In the genomic region with DNA sequence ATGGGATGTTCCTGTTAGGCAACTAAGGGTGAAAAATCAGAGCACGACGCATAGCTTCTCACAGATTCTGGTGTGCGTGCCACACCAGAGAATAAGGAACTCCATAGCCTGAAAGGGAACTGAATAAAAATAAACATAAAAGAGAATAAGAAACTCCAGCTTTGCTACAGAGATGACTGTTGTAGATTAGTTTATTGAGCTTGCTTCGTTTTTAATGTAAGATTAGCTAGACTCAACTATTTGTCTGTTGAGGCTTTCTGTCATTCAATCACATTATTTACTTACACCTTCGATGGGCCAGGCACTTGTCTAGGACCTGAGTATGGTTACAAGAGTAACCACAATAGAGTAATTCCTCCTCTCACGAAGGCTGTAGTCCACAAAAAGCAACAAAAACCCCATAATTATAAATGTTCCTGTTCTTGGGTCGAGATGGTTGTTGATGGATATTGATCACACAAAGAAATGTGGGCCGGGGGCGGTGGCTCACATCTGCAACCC, we compare ENCODE assay signal across 8 cellular contexts. TPM values are rescaled to one million over a fixed set of nuclear protein-coding genes. Genes with fewer than 3 reads are reported as not detected.
DNase-seq lines count a peak whose midpoint lies in the region; ATAC-seq and TF ChIP-seq lines count a peak whose summit lies in the region.

No MANE protein-coding gene starts in this region.

- H3K4me1 ChIP-seq in left lung (peaks cover 10 to 44% of the 10 kb centered on the region in 2 donors), tibial nerve (peaks cover 0 to 37% (median 15%) of the 10 kb centered on the region in 4 donors)

- POLR2A ChIA-PET in activated CD8-positive, alpha-beta T cell treated with anti-CD3 and anti-CD28 coated beads for 36 hours (lab: Charles Lee) = interaction anchor here (0.6 to 9.1 kb wide), 17 partner anchors 11 to 523 kb away, joined by 3 to 179 read pairs (median 5); partner anchors contain the start of genes CLIP1, DENR, KNTC1 and RSRC2

- no peaks in the 10 kb centered on the region for H3K9me3 Mint-ChIP-seq in activated naive CD4-positive, alpha-beta T cell treated with anti-CD3 and anti-CD28 coated beads for 36 hours
- H3K9me3 Mint-ChIP-seq in activated CD8-positive, alpha-beta T cell treated with anti-CD3 and anti-CD28 coated beads for 36 hours = no peaks in the 10 kb centered on the region

- TF ChIP-seq EP300 in tibial nerve (IDR thresholded peaks at IDR 0.05) = no peak

- H3K36me3 ChIP-seq in left lung (peaks cover 6 to 50% of the 10 kb centered on the region in 2 donors), tibial nerve (peaks cover 0 to 46% (median 16%) of the 10 kb centered on the region in 3 donors)

- H3K4me3 ChIP-seq in left lung (peak overlapping the region in 1 of 2 donors; percentile 84), tibial nerve (peak overlapping the region; percentile 35 to 93 (median 78))

- peaks cover 37% of the 10 kb centered on the region for H3K4me1 Mint-ChIP-seq in activated naive CD4-positive, alpha-beta T cell treated with anti-CD3 and anti-CD28 coated beads for 36 hours (ENCODE audit: low read depth)
- peaks cover 29% of the 10 kb centered on the region for H3K4me1 Mint-ChIP-seq in activated CD8-positive, alpha-beta T cell treated with anti-CD3 and anti-CD28 coated beads for 36 hours (ENCODE audit: low read depth)

- H3K27ac Mint-ChIP-seq in activated naive CD4-positive, alpha-beta T cell treated with anti-CD3 and anti-CD28 coated beads for 36 hours = peak overlapping the region; percentile 97
- peak overlapping the region; percentile 97 for H3K27ac Mint-ChIP-seq in activated CD8-positive, alpha-beta T cell treated with anti-CD3 and anti-CD28 coated beads for 36 hours

- intact Hi-C loops in activated naive CD4-positive, alpha-beta T cell treated with anti-CD3 and anti-CD28 coated beads for 36 hours (cut with micrococcal nuclease) = loop anchor here (1.0 to 2.0 kb wide), 9 partner anchors 26 to 699 kb away; partner anchors contain the start of genes DENR, DIABLO, KNTC1 and VPS33A
- intact Hi-C loops in activated CD8-positive, alpha-beta T cell treated with anti-CD3 and anti-CD28 coated beads for 36 hours (cut with micrococcal nuclease) = no loop called here
- intact Hi-C loops in left lung (cut with DNase I) = no loop called here

- no peaks in the 10 kb centered on the region for H3K9me3 ChIP-seq in left lung
- no peaks in the 10 kb centered on the region for H3K9me3 ChIP-seq in tibial nerve

- H3K27me3 ChIP-seq in left lung (no peaks in the 10 kb centered on the region), tibial nerve (no peaks in the 10 kb centered on the region)

- no peak for TF ChIP-seq POLR2A in tibial nerve (IDR thresholded peaks at IDR 0.05)

- no peak for TF ChIP-seq CTCF in activated CD8-positive, alpha-beta T cell treated with anti-CD3 and anti-CD28 coated beads for 36 hours (IDR thresholded peaks at IDR 0.05)
- TF ChIP-seq CTCF in left lung (IDR thresholded peaks at IDR 0.05) (no peak), tibial nerve (IDR thresholded peaks at IDR 0.05) (no peak)

- peaks cover 44% of the 10 kb centered on the region for H3K36me3 Mint-ChIP-seq in activated naive CD4-positive, alpha-beta T cell treated with anti-CD3 and anti-CD28 coated beads for 36 hours (ENCODE audit: low read depth)
- H3K36me3 Mint-ChIP-seq in activated CD8-positive, alpha-beta T cell treated with anti-CD3 and anti-CD28 coated beads for 36 hours (ENCODE audit: low read depth) = peaks cover 55% of the 10 kb centered on the region

- peak overlapping the region; percentile 93 for H3K4me3 Mint-ChIP-seq in activated naive CD4-positive, alpha-beta T cell treated with anti-CD3 and anti-CD28 coated beads for 36 hours
- H3K4me3 Mint-ChIP-seq in activated CD8-positive, alpha-beta T cell treated with anti-CD3 and anti-CD28 coated beads for 36 hours = peak overlapping the region; percentile 99

- no peak for ATAC-seq in activated CD8-positive, alpha-beta T cell treated with anti-CD3 and anti-CD28 coated beads for 36 hours
- no peak for ATAC-seq in left lung

- peak overlapping the region; percentile 96 to 97 for H3K27ac ChIP-seq in left lung
- H3K27ac ChIP-seq in tibial nerve = peak overlapping the region; percentile 91 to 99 (median 97)

- 75 to 77% methylated on average over 9 of the region's 9 CpGs for WGBS in tibial nerve, 2 donors

- no peaks in the 10 kb centered on the region for H3K27me3 Mint-ChIP-seq in activated naive CD4-positive, alpha-beta T cell treated with anti-CD3 and anti-CD28 coated beads for 36 hours (ENCODE audit: low read depth)
- no peaks in the 10 kb centered on the region for H3K27me3 Mint-ChIP-seq in activated CD8-positive, alpha-beta T cell treated with anti-CD3 and anti-CD28 coated beads for 36 hours

- CTCF ChIA-PET in activated naive CD4-positive, alpha-beta T cell treated with anti-CD3 and anti-CD28 coated beads for 36 hours (lab: Charles Lee) = interaction anchor here (0.6 to 1.4 kb wide), 3 partner anchors 22 to 103 kb away, joined by 3 to 7 read pairs (median 5); no protein-coding TSS in a partner anchor
- CTCF ChIA-PET in activated CD8-positive, alpha-beta T cell treated with anti-CD3 and anti-CD28 coated beads for 36 hours (lab: Charles Lee) = interaction anchor here (0.8 to 2.6 kb wide), 12 partner anchors 10 to 165 kb away, joined by 3 to 16 read pairs (median 4); no protein-coding TSS in a partner anchor

- no peak for DNase-seq in activated naive CD4-positive, alpha-beta T cell treated with anti-CD3 and anti-CD28 coated beads for 36 hours
- DNase-seq in activated naive CD4-positive, alpha-beta T cell treated with Interleukin-2 at 50 U/mL for 16 hours = no peak
- DNase-seq in activated CD8-positive, alpha-beta T cell treated with anti-CD3 and anti-CD28 coated beads for 36 hours = no peak
- DNase-seq in left lung (no peak), tibial nerve (ENCODE audit: low spot score in 2 of 2) (no peak), foreskin melanocyte (no peak), NCI-H345 treated with DMSO at 0.1 percent for 48 hours (lab: John Stamatoyannopoulos, UW; ENCODE audit: unreplicated experiment) (no peak)
- DNase-seq in activated CD4-positive, alpha-beta T cell treated with anti-CD3 and anti-CD28 coated beads for 4 hours = no peak

RNA-seq across cellular contexts. Expression of gene ZCCHC8, which starts 0.8 kb away (rescaled TPM):
- total RNA-seq in activated naive CD4-positive, alpha-beta T cell treated with anti-CD3 and anti-CD28 coated beads for 36 hours = 10 to 100 TPM; 25.9 to 26.0 TPM
- 10 to 100 TPM; 28.0 to 28.5 TPM for total RNA-seq in activated CD8-positive, alpha-beta T cell treated with anti-CD3 and anti-CD28 coated beads for 36 hours
- 10 to 100 TPM; 18.1 to 19.5 TPM for total RNA-seq in left lung
- total RNA-seq in tibial nerve = 10 to 100 TPM; 22.2 to 32.6 (median 27.4) TPM

RNA-seq across cellular contexts. Expression of gene RSRC2, which starts 25.2 kb away (rescaled TPM):
- total RNA-seq in activated naive CD4-positive, alpha-beta T cell treated with anti-CD3 and anti-CD28 coated beads for 36 hours = 100 to 1,000 TPM; 117 to 127 TPM
- 100 to 1,000 TPM; 108 to 116 TPM for total RNA-seq in activated CD8-positive, alpha-beta T cell treated with anti-CD3 and anti-CD28 coated beads for 36 hours
- total RNA-seq in left lung = 10 to 100 TPM; 49.6 to 63.5 TPM
- 100 to 1,000 TPM in 1 of 4 donors, 10 to 100 TPM in 3; 66.6 to 128 (median 80.7) TPM for total RNA-seq in tibial nerve

RNA-seq across cellular contexts. Expression of gene KNTC1, which starts 25.5 kb away (rescaled TPM):
- 100 to 1,000 TPM; 141 to 142 TPM for total RNA-seq in activated naive CD4-positive, alpha-beta T cell treated with anti-CD3 and anti-CD28 coated beads for 36 hours
- total RNA-seq in activated CD8-positive, alpha-beta T cell treated with anti-CD3 and anti-CD28 coated beads for 36 hours = 100 to 1,000 TPM; 128 to 129 TPM
- total RNA-seq in left lung (10 to 100 TPM; 13.6 to 25.5 TPM), tibial nerve (10 to 100 TPM; 14.2 to 27.8 (median 19.7) TPM)

Comparison
In these comparisons a context has a peak if more than half of its experiments do, and no peak if none do; other contexts are left out.
1. RNA of gene KNTC1, which starts 25.5 kb away (total RNA-seq): 141 to 142 TPM in activated naive CD4-positive, alpha-beta T cell treated with anti-CD3 and anti-CD28 coated beads for 36 hours and 128 to 129 TPM in activated CD8-positive, alpha-beta T cell treated with anti-CD3 and anti-CD28 coated beads for 36 hours; 13.6 to 25.5 TPM in left lung and 14.2 to 27.8 TPM in tibial nerve; every median in the first group is over 4 times any median in the second.